ENCODE assay signal across 8 cellular contexts in genomic region chr19:12956446-12957388, GRCh38. TPM values are rescaled to one million over a fixed set of nuclear protein-coding genes. Genes with fewer than 3 reads are reported as not detected.
DNase-seq lines count a peak whose midpoint lies in the region; ATAC-seq, FAIRE-seq and TF ChIP-seq lines count a peak whose summit lies in the region.

Gene GADD45GIP1, minus strand, starts transcription at chr19:12957223. Its CDS starts 11 bp downstream, at chr19:12957212.

- intact Hi-C loops in HepG2 (cut with micrococcal nuclease; ENCODE audit: unreplicated experiment), result no loop called here

- H3K4me3 ChIP-seq in GM12864 (ENCODE audit: low read depth, low read length) (peak within 1 kb of the TSS; percentile 64), HepG2 (replicated peaks in 1 of 3; ENCODE audit: insufficient read depth in 1 of 3, low read depth in 2 of 3, low read length in 3 of 3) (peak within 1 kb of the TSS; percentile 82 to 93 (median 89))

- no TSS peak for BruUV-seq in HepG2 (replicated peaks; lab: Mats Ljungman, UMichigan)

- in situ Hi-C loops in HepG2 (cut with HindIII; ENCODE audit: extremely low pct_ligation_motif_present, low pct_unique_long_range_greater_than_20kb), result no loop called here

- TF ChIP-seq EP300 in HepG2 (IDR thresholded peaks at IDR 0.05; ENCODE audit: low read depth in 2 of 2, low read length in 2 of 2) (no peak; a peak in 1 of 4 replicates), HepG2 (CRISPR knock-in tag; IDR thresholded peaks at IDR 0.05; ENCODE audit: borderline replicate concordance) (no peak)

- peaks cover 8 to 24% of the 10 kb centered on the region in 2 experiments; a peak in 4 of 5 replicates for H3K36me3 ChIP-seq in HepG2 (replicated peaks in 1 of 2; ENCODE audit: control insufficient read depth in 1 of 2, insufficient read depth in 2 of 2, low read length in 2 of 2)

- FAIRE-seq in HepG2 (lab: Jason Lieb, UNC), result no peak

- no peak for TF ChIP-seq CTCF in GM12864 (IDR thresholded peaks at IDR 0.05; ENCODE audit: low read depth, low read length, missing control alignments)
- 0 out of 2 replicates have a peak, but pooled peaks have one; percentile 5 for TF ChIP-seq CTCF in HepG2 (CRISPR knock-in tag; IDR thresholded peaks at IDR 0.05)

- DNase-seq in GM12864 (ENCODE audit: low read depth), result no peak
- DNase-seq in NCI-H526 treated with DMSO at 0.1 percent for 48 hours (lab: John Stamatoyannopoulos, UW), result peak; percentile 60
- peak; percentile 80 for DNase-seq in activated CD4-positive, alpha-beta T cell treated with anti-CD3 and anti-CD28 coated beads, Interleukin-2, amount 50 U/mL, for 1 hour
- peak; percentile 88 for DNase-seq in dermis blood vessel endothelial cell
- DNase-seq in HepG2 (ENCODE audit: low spot score), result peak; percentile 67
- DNase-seq in stimulated activated CD4-positive, alpha-beta T cell treated with anti-CD3 and anti-CD28 coated beads, Interleukin-2, amount 100 ng/mL, for 48 hours, result peak; percentile 81 to 85

- no peaks in the 10 kb centered on the region for H4K20me1 ChIP-seq in HepG2 (ENCODE audit: insufficient read depth, low read length)

- H3K9me3 ChIP-seq in HepG2 (ENCODE audit: low read length), result no peaks in the 10 kb centered on the region

- peaks cover 24% of the 10 kb centered on the region for H3K79me2 ChIP-seq in HepG2 (ENCODE audit: insufficient read depth, low read length)

- WGBS in HepG2 (ENCODE audit: low lambda C conversion rate), result under 1% methylated on average over 28 of the region's 84 CpGs

- peak; percentile 88 to 94 for TF ChIP-seq POLR2A in HepG2 (IDR thresholded peaks at IDR 0.05; ENCODE audit: insufficient read depth in 1 of 2, low read depth in 2 of 2, low read length in 2 of 2)

- H2AFZ ChIP-seq in HepG2 (ENCODE audit: low read length), result peak within 1 kb of the TSS; percentile 9

- peak; percentile 71 for ATAC-seq in HG02981 (IDR thresholded peaks at IDR 0.05; ENCODE audit: unreplicated experiment)
- peak; percentile 92 for ATAC-seq in HepG2
- ATAC-seq in HG03097 (IDR thresholded peaks at IDR 0.05; ENCODE audit: low FRiP score, unreplicated experiment), result no peak

- CTCF ChIA-PET in HepG2 (lab: Yijun Ruan, JAX; ENCODE audit: low intra/inter-chr PET ratio, low total read pairs), result no interaction called here

- peak within 1 kb of the TSS; percentile 82 for H3K4me2 ChIP-seq in HepG2 (ENCODE audit: low read depth, low read length)

- H3K27ac ChIP-seq in HepG2 (ENCODE audit: extremely low read length, insufficient read depth, low read length), result peak within 1 kb of the TSS; percentile 88

- peaks cover 23% of the 10 kb centered on the region for H3K4me1 ChIP-seq in HepG2 (ENCODE audit: insufficient read depth, low read length)

- H3K9ac ChIP-seq in HepG2 (ENCODE audit: insufficient read depth, low read depth, low read length), result peak within 1 kb of the TSS; percentile 93

- H3K27me3 ChIP-seq in HepG2 (ENCODE audit: control insufficient read depth in 1 of 2, insufficient read depth in 2 of 2, low read length in 2 of 2), result no peaks in the 10 kb centered on the region

- TF ChIP-seq RAD21 in HepG2 (CRISPR knock-in tag; IDR thresholded peaks at IDR 0.05), result peak; percentile 35; the same call in 1 of the 2 replicates

- POLR2A ChIA-PET in HepG2 (lab: Yijun Ruan, JAX), result interaction anchor here (0.7 to 3.9 kb wide), 5 partner anchors 9 to 75 kb away, joined by 3 to 25 read pairs (median 6); partner anchors contain the start of genes GCDH and RAD23A

TF ChIP-seq in HepG2, 621 proteins besides CTCF, POLR2A, EP300 and RAD21 (continues in another document):
- TF ChIP-seq FOXA3 (CRISPR knock-in tag; IDR thresholded peaks at IDR 0.05), result 0 out of 2 replicates have a peak, but pooled peaks have one; percentile 18
- no peak for TF ChIP-seq PRDM4 (CRISPR knock-in tag; IDR thresholded peaks at IDR 0.05; ENCODE audit: borderline replicate concordance)
- TF ChIP-seq AHR (CRISPR knock-in tag; IDR thresholded peaks at IDR 0.05), result peak; percentile 79; the same call in 1 of the 2 replicates
- TF ChIP-seq ATF5 (CRISPR knock-in tag; IDR thresholded peaks at IDR 0.05; ENCODE audit: low read depth), result peak; percentile 79; the same call in 1 of the 2 replicates
- peak; percentile 78 for TF ChIP-seq PATZ1 (CRISPR knock-in tag; IDR thresholded peaks at IDR 0.05)

RNA-seq across cellular contexts. Expression of gene GADD45GIP1, which starts in this region (rescaled TPM):
- total RNA-seq in dermis blood vessel endothelial cell (19.5 and 20.6 TPM in 2 replicates), HepG2 (2016; rRNA removed; fragmentation: Illumina TruSeq; extraction: Trizol) (24.6 and 37.4 TPM in 2 replicates)
- total RNA-seq in HepG2 (2016; cell fraction: cytosol; rRNA removed; fragmentation: Illumina TruSeq; extraction: Trizol; ENCODE audit: low read depth), result 14.3 and 14.8 TPM in 2 replicates
- total RNA-seq in HepG2 (2016; cell fraction: insoluble cytoplasmic fraction; rRNA removed; fragmentation: Illumina TruSeq; extraction: Trizol), result 25.1 and 41.7 TPM in 2 replicates
- total RNA-seq in HepG2 (2016; cell fraction: membrane; rRNA removed; fragmentation: Illumina TruSeq; extraction: Trizol), result 14.2 and 15.7 TPM in 2 replicates
- total RNA-seq in HepG2 (2016; cell fraction: nucleus; rRNA removed; fragmentation: Illumina TruSeq; extraction: Trizol), result 8.8 and 9.5 TPM in 2 replicates
- polyA plus RNA-seq in HepG2 (2011; rRNA removed), result 30.7 and 31.9 TPM in 2 replicates
- polyA plus RNA-seq in HepG2 (2011; cell fraction: cytosol; rRNA removed), result 33.0 and 52.1 TPM in 2 replicates
- polyA plus RNA-seq in HepG2 (2011; cell fraction: nucleus; rRNA removed), result 13.9 and 14.0 TPM in 2 replicates
- polyA plus RNA-seq in HepG2 (2012), result 19.0 and 20.6 TPM in 2 replicates
- polyA plus RNA-seq in HepG2 (2016; cell fraction: cytosol; fragmentation: Illumina TruSeq; extraction: Trizol; ENCODE audit: low read depth), result 24.7 and 26.7 TPM in 2 replicates
- polyA plus RNA-seq in HepG2 (2016; cell fraction: insoluble cytoplasmic fraction; fragmentation: Illumina TruSeq; extraction: Trizol; ENCODE audit: low read depth), result 71.6 and 84.3 TPM in 2 replicates
- 20.1 and 21.0 TPM in 2 replicates for polyA plus RNA-seq in HepG2 (2016; cell fraction: membrane; fragmentation: Illumina TruSeq; extraction: Trizol; ENCODE audit: low read depth)
- 27.9 and 29.2 TPM in 2 replicates for polyA plus RNA-seq in HepG2 (2016; cell fraction: nucleus; fragmentation: Illumina TruSeq; extraction: Trizol; ENCODE audit: insufficient read depth, low read depth)
- polyA minus RNA-seq in HepG2 (2011; rRNA and poly(A)+ RNA removed; ENCODE audit: low replicate concordance), result 6.2 and 12.6 TPM in 2 replicates
- polyA minus RNA-seq in HepG2 (2011; cell fraction: cytosol; rRNA and poly(A)+ RNA removed), result 9.9 and 11.7 TPM in 2 replicates
- 3.2 and 3.7 TPM in 2 replicates for polyA minus RNA-seq in HepG2 (2011; cell fraction: nucleus; rRNA and poly(A)+ RNA removed)
